ENCODE assay signal across 16 cellular contexts in the genomic region with DNA sequence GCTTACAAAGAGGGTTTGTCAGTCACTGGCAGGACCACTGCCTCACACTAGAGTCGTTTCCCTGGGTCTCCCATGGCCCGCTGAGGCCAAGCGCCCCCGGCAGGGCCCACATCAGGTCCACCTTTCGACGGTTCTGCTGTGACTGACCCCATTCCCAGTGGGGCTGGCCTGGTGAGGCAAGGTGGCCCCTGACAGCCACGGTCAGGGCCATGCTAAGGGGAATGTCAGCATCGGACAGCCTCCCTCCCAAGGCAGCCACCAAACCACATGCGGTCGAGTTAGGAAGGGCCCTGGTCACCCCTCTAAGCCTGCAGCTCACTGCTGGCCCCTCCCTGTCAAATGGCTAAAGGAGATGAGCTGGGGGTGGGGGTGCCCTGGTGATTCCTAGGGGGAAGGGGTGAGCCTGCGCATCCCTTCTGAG. TPM values are rescaled to one million over a fixed set of nuclear protein-coding genes. Genes with fewer than 3 reads are reported as not detected.
"Had no signal": no experiment of that assay in that cellular context is flagged by ENCODE, and none has a peak within 500 bp of the region (broad histone marks: within the 10 kb centered on the region; RNA-seq: fewer than 3 reads in every experiment).

No MANE protein-coding gene starts in this region.

- H3K36me3 Mint-ChIP-seq: memory B cell, natural killer cell, T-cell had no signal

- H3K27ac ChIP-seq: epithelial cell of prostate, testis had no signal

- H3K4me3 ChIP-seq: testis had no signal

- H3K27ac Mint-ChIP-seq: memory B cell; natural killer cell; stimulated activated naive CD8-positive, alpha-beta T cell treated with anti-CD3 and anti-CD28 coated beads, Interleukin-15, Interleukin-2, amounts not matched to agents 100 ng/mL and 50 ng/mL, for 24 hours had no signal

- H3K9me3 Mint-ChIP-seq: memory B cell; natural killer cell; stimulated activated naive CD8-positive, alpha-beta T cell treated with anti-CD3 and anti-CD28 coated beads, Interleukin-15, Interleukin-2, amounts not matched to agents 100 ng/mL and 50 ng/mL, for 24 hours; T-cell had no signal

- ATAC-seq: activated CD4-positive, CD25-positive, alpha-beta regulatory T cell treated with anti-CD3 and anti-CD28 coated beads, Interleukin-2, amount 50 U/mL, for 24 hours; natural killer cell; right cardiac atrium; T-cell had no signal

- DNase-seq: activated CD4-positive, alpha-beta T cell treated with anti-CD3 and anti-CD28 coated beads, Interleukin-2, amount 50 U/mL, for 1 hour; activated CD8-positive, alpha-beta memory T cell treated with anti-CD3 and anti-CD28 coated beads for 24 hours; activated naive CD4-positive, alpha-beta T cell treated with anti-CD3 and anti-CD28 coated beads, Interleukin-2, amount 50 U/mL, for 16 hours; caudate nucleus; effector memory CD4-positive, alpha-beta T cell; foreskin melanocyte; right cardiac atrium; T1000; testis had no signal

- H3K9me3 ChIP-seq: testis had no signal

- H3K4me3 Mint-ChIP-seq: memory B cell; natural killer cell; stimulated activated naive CD8-positive, alpha-beta T cell treated with anti-CD3 and anti-CD28 coated beads, Interleukin-15, Interleukin-2, amounts not matched to agents 100 ng/mL and 50 ng/mL, for 24 hours; T-cell had no signal

- H3K27me3 ChIP-seq: testis had no signal

RNA-seq across cellular contexts. Expression of gene KIF17, which starts 2.8 kb away (rescaled TPM):
- total RNA-seq: natural killer cell, T-cell had no signal

RNA-seq across cellular contexts. Expression of gene SH2D5, which starts 11.9 kb away (rescaled TPM):
- total RNA-seq: natural killer cell, urinary bladder had no signal
